ENCODE assay signal across 14 cellular contexts in genomic region chr1:149793885-149794284, GRCh38. TPM values are rescaled to one million over a fixed set of nuclear protein-coding genes. Genes with fewer than 3 reads are reported as not detected.
DNase-seq lines count a peak whose midpoint lies in the region; ATAC-seq and TF ChIP-seq lines count a peak whose summit lies in the region.
"Not testable (repeated sequence)": the region's sequence is repeated elsewhere in the genome, so short reads cannot be mapped to it uniquely, and the experiment has no call there.
"Had no signal": no experiment of that assay in that cellular context is flagged by ENCODE, and none has a peak within 500 bp of the region (broad histone marks: within the 10 kb centered on the region; RNA-seq: fewer than 3 reads in every experiment).

No MANE protein-coding gene starts in this region.

- not testable (repeated sequence) for H3F3A ChIP-seq in neural progenitor cell (ENCODE audit: low read depth); smooth muscle cell (ENCODE audit: low read depth)

- not testable (repeated sequence) for ATAC-seq in HCT116, WTC11

- DNase-seq in Caco-2; HCT116 (ENCODE audit: low read depth, low spot score); WTC11 (ENCODE audit: low spot score); epithelial cell of esophagus (ENCODE audit: low read depth); neural progenitor cell (ENCODE audit: low spot score); smooth muscle cell (lab: John Stamatoyannopoulos, UW; ENCODE audit: unreplicated experiment): not testable (repeated sequence)

- H3K4me3 Mint-ChIP-seq in Caco-2 (ENCODE audit: unreplicated experiment), result peak overlapping the region; percentile 94
- H3K4me3 Mint-ChIP-seq in WTC11, result peak overlapping the region; percentile 63; the same call in 1 of the 2 replicates
- H3K4me3 Mint-ChIP-seq in neural progenitor cell, result not testable (repeated sequence)

- not testable (repeated sequence) for H3K4me1 ChIP-seq in Caco-2; HCT116 (ENCODE audit: control insufficient read depth in 1 of 2, insufficient read depth in 2 of 2, low read length in 2 of 2); OCI-LY3 (ENCODE audit: low read length); iPS-20b (ENCODE audit: insufficient read depth, low read length); neural progenitor cell; smooth muscle cell (ENCODE audit: low read depth)

- WGBS in smooth muscle cell (ENCODE audit: low lambda C conversion rate), result 59% methylated on average over 5 of the region's 5 CpGs

- not testable (repeated sequence) for H3K27ac ChIP-seq in HCT116 (ENCODE audit: low read depth, low read length); OCI-LY3 (ENCODE audit: low read length); iPS-20b (ENCODE audit: low read length); neural progenitor cell; smooth muscle cell (ENCODE audit: low read depth)

- BruUV-seq in Caco-2 (replicated peaks; lab: Mats Ljungman, UMichigan) (TSS peak; percentile 62), HCT116 (replicated peaks; lab: Mats Ljungman, UMichigan) (TSS peak; percentile 82)

- not testable (repeated sequence) for H3K27ac Mint-ChIP-seq in Caco-2 (ENCODE audit: unreplicated experiment); WTC11; neural progenitor cell

- CTCF ChIA-PET in Caco-2 (lab: Charles Lee); HCT116 (lab: Charles Lee); WTC11 (lab: Charles Lee): not testable (repeated sequence)

- RAD21 ChIA-PET in HCT116 (lab: Charles Lee; ENCODE audit: low non-redundant PET in 1 of 2, low total read pairs in 2 of 2, uncharacterized antibody in 2 of 2, unreplicated experiment in 2 of 2), result not testable (repeated sequence)

- H3K9me2 ChIP-seq in HCT116 (ENCODE audit: insufficient read depth), result not testable (repeated sequence)

- H3K4me3 ChIP-seq in Caco-2 (ENCODE audit: low read depth, low read length), result peak overlapping the region; percentile 41
- H3K4me3 ChIP-seq in HCT116 (replicated peaks in 1 of 2; ENCODE audit: low read depth in 1 of 2, low read length in 2 of 2); OCI-LY3 (ENCODE audit: low read length): not testable (repeated sequence)
- H3K4me3 ChIP-seq in epithelial cell of esophagus (ENCODE audit: low read length), result peak overlapping the region; percentile 43
- H3K4me3 ChIP-seq in iPS-20b (ENCODE audit: low read length), result peak overlapping the region; percentile 53; the same call in 1 of the 2 replicates
- H3K4me3 ChIP-seq in neural progenitor cell, result peak overlapping the region; percentile 71
- H3K4me3 ChIP-seq in smooth muscle cell, result peak overlapping the region; percentile 79

- H3K4me2 ChIP-seq in HCT116 (ENCODE audit: low read length), result peak overlapping the region; percentile 61
- H3K4me2 ChIP-seq in OCI-LY3 (ENCODE audit: low read length), result peak overlapping the region; percentile 63; the same call in 1 of the 2 replicates
- H3K4me2 ChIP-seq in neural progenitor cell, result peak overlapping the region; percentile 79
- H3K4me2 ChIP-seq in smooth muscle cell, result not testable (repeated sequence)

- H3K9ac ChIP-seq in HCT116 (ENCODE audit: low read length); OCI-LY3 (ENCODE audit: low read length); iPS-20b (ENCODE audit: low read depth, low read length); neural progenitor cell; smooth muscle cell (ENCODE audit: low read depth): not testable (repeated sequence)

- TF ChIP-seq POLR2A in HCT116 (IDR thresholded peaks at IDR 0.05; ENCODE audit: borderline replicate concordance, extremely low read depth, insufficient read depth, insufficient read length), result not testable (repeated sequence)

- H3K79me2 ChIP-seq in HCT116 (ENCODE audit: insufficient read depth, low read length); OCI-LY3 (ENCODE audit: low read length); neural progenitor cell (ENCODE audit: low read depth); smooth muscle cell (ENCODE audit: low read depth): not testable (repeated sequence)

- H4K20me1 ChIP-seq in HCT116 (ENCODE audit: insufficient read depth); OCI-LY3 (ENCODE audit: insufficient read depth, low read length); neural progenitor cell (ENCODE audit: low read depth); smooth muscle cell (ENCODE audit: low read depth): not testable (repeated sequence)

- intact Hi-C loops in Caco-2 (cut with micrococcal nuclease; ENCODE audit: unreplicated experiment); HCT116 (cut with micrococcal nuclease): not testable (repeated sequence)

- not testable (repeated sequence) for H3K36me3 ChIP-seq in Caco-2 (ENCODE audit: control insufficient read depth, insufficient read depth, low read length); HCT116 (ENCODE audit: control insufficient read depth in 1 of 2, insufficient read depth in 2 of 2, low read length in 2 of 2); OCI-LY3 (replicated peaks; ENCODE audit: low read depth, low read length); iPS-20b (ENCODE audit: insufficient read depth, low read depth, low read length); neural progenitor cell; smooth muscle cell (ENCODE audit: low read depth)

- not testable (repeated sequence) for TF ChIP-seq CTCF in Caco-2 (IDR thresholded peaks at IDR 0.05; ENCODE audit: insufficient read depth in 1 of 2, low read depth in 1 of 2, low read length in 1 of 2, severe bottlenecking in 1 of 2, unreplicated experiment in 1 of 2); HCT116 (IDR thresholded peaks at IDR 0.05 in 2 of 3, conservative IDR thresholded peaks at IDR 0.05 in 1 of 3; ENCODE audit: borderline replicate concordance in 1 of 3, insufficient read depth in 1 of 3, low read depth in 2 of 3, low read length in 2 of 3); OCI-LY3 (IDR thresholded peaks at IDR 0.05; ENCODE audit: low read depth, low read length); WTC11 (IDR thresholded peaks at IDR 0.05); epithelial cell of esophagus (IDR thresholded peaks at IDR 0.05; ENCODE audit: insufficient read depth, low read depth, low read length, missing control alignments); neural progenitor cell (IDR thresholded peaks at IDR 0.05); smooth muscle cell (IDR thresholded peaks at IDR 0.05; ENCODE audit: borderline replicate concordance, insufficient read depth, poor library complexity, severe bottlenecking)

- H3K4me1 Mint-ChIP-seq in Caco-2 (ENCODE audit: low read depth, unreplicated experiment); WTC11; neural progenitor cell: not testable (repeated sequence)

- H3K9me3 ChIP-seq in Caco-2; HCT116 (ENCODE audit: control insufficient read depth in 1 of 2, insufficient read depth in 1 of 2, low read depth in 1 of 2, low read length in 2 of 2); OCI-LY3 (ENCODE audit: insufficient read depth, low read length); iPS-20b (ENCODE audit: insufficient read depth, low read depth, low read length); neural progenitor cell (ENCODE audit: low read depth); smooth muscle cell (replicated peaks; ENCODE audit: low read depth): not testable (repeated sequence)

- TF ChIP-seq RAD21 in HCT116 (IDR thresholded peaks at IDR 0.05; ENCODE audit: low read depth), result not testable (repeated sequence)

- H3K36me3 Mint-ChIP-seq in Caco-2 (ENCODE audit: insufficient read depth, unreplicated experiment); WTC11; neural progenitor cell: not testable (repeated sequence)

- H3K9me3 Mint-ChIP-seq in Caco-2 (ENCODE audit: unreplicated experiment); WTC11; neural progenitor cell: not testable (repeated sequence)

- H2AFZ ChIP-seq in HCT116 (ENCODE audit: low read depth, low read length, poor library complexity, severe bottlenecking); OCI-LY3 (ENCODE audit: low read depth, low read length); neural progenitor cell (replicated peaks); smooth muscle cell (ENCODE audit: low read depth): not testable (repeated sequence)

- not testable (repeated sequence) for H3K27me3 ChIP-seq in Caco-2 (replicated peaks; ENCODE audit: control insufficient read depth, insufficient read depth, low read length); HCT116 (ENCODE audit: insufficient read depth, low read length); OCI-LY3 (ENCODE audit: low read depth, low read length); iPS-20b (ENCODE audit: insufficient read depth, low read length); smooth muscle cell (ENCODE audit: low read depth)
- peaks cover 11% of the 10 kb centered on the region for H3K27me3 ChIP-seq in neural progenitor cell

- not testable (repeated sequence) for H3K27me3 Mint-ChIP-seq in Caco-2 (ENCODE audit: insufficient read depth, unreplicated experiment); WTC11 (ENCODE audit: low read depth); neural progenitor cell (ENCODE audit: insufficient read depth, low read depth)

- POLR2A ChIA-PET in Caco-2 (lab: Charles Lee); HCT116 (lab: Charles Lee); WTC11 (lab: Charles Lee): not testable (repeated sequence)

RNA-seq across cellular contexts. Expression of gene FCGR1A, which starts 11.4 kb away (rescaled TPM):
- total RNA-seq in Caco-2 (2022) (not detected in 2 replicates), HCT116 (2021; ENCODE audit: unreplicated experiment) (not detected), WTC11 (2021) (not detected in 3 replicates), neural progenitor cell (ENCODE audit: low replicate concordance) (not detected in 2 replicates), smooth muscle cell (not detected in 2 replicates)
- not detected in 2 replicates for polyA plus RNA-seq in HCT116 (2012)
- not detected in 2 replicates for polyA plus RNA-seq in smooth muscle cell
- total RNA-seq: G401, GM12878, H1, H9 had no signal
- polyA plus RNA-seq: A549, BJ, GM12878, H1 had no signal
